Comparison of ENCODE assay signal across 9 cellular contexts in the genomic region with DNA sequence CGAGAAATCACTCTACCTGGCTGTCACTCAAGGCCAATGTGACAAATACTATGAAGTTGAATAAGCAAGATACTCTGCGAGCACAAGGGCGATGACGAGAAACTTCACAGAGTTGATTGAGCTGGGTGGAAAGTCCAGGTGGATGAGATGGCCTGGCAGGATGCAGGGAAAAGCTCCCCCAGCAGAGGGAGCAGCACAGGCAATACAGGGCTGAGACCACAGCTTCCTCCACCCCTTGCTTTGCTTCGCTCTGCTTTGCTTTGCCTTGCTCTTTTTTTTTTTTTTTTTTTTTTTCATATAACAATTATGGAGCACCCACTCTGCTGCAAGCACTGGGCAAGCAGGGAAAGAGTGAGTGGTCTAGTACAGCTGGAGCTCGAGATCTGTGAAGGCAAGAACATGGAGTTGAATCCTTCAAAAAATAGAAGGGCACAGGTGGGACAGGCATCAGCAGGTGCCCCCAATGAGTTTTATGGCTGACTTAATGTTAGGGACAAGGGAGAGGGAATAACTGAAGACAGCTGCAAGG.
DNase-seq lines count a peak whose midpoint lies in the region; ATAC-seq, FAIRE-seq and TF ChIP-seq lines count a peak whose summit lies in the region.
"Had no signal": no experiment of that assay in that cellular context is flagged by ENCODE, and none has a peak within 500 bp of the region (broad histone marks: within the 10 kb centered on the region; RNA-seq: fewer than 3 reads in every experiment).

No MANE protein-coding gene starts in this region.

- H3K4me3 ChIP-seq in MG63, result no peak overlapping the region
- H3K4me3 ChIP-seq in WI38 (ENCODE audit: low read depth, low read length), result no peak overlapping the region
- H3K4me3 ChIP-seq in bronchial epithelial cell (ENCODE audit: low read depth, low read length), result no peak overlapping the region
- peak overlapping the region in 1 of 3 experiments; percentile 34; a peak in 1 of 6 replicates for H3K4me3 ChIP-seq in HepG2 (replicated peaks in 1 of 3; ENCODE audit: insufficient read depth in 1 of 3, low read depth in 2 of 3, low read length in 3 of 3)

- intact Hi-C loops in HepG2 (cut with micrococcal nuclease; ENCODE audit: unreplicated experiment), result loop anchor here (1.0 to 10.0 kb wide), 4 partner anchors 84 to 494 kb away; no protein-coding TSS in a partner anchor

- no peaks in the 10 kb centered on the region for H3K9me3 ChIP-seq in MG63
- H3K9me3 ChIP-seq in HepG2 (ENCODE audit: low read length), result no peaks in the 10 kb centered on the region

- WGBS in HepG2 (ENCODE audit: low lambda C conversion rate), result 2% methylated on average over 6 of the region's 6 CpGs

- H2AFZ ChIP-seq in HepG2 (ENCODE audit: low read length), result no peak overlapping the region

- peak; percentile 56; the same call in 1 of the 2 replicates for TF ChIP-seq RAD21 in HepG2 (CRISPR knock-in tag; IDR thresholded peaks at IDR 0.05)

- H3K36me3 ChIP-seq in MG63 (no peaks in the 10 kb centered on the region), bronchial epithelial cell (ENCODE audit: control insufficient read depth, insufficient read depth, low read length) (no peaks in the 10 kb centered on the region), HepG2 (replicated peaks in 1 of 2; ENCODE audit: control insufficient read depth in 1 of 2, insufficient read depth in 2 of 2, low read length in 2 of 2) (no peaks in the 10 kb centered on the region)

- FAIRE-seq in bronchial epithelial cell (lab: Jason Lieb, UNC) (no peak), HepG2 (lab: Jason Lieb, UNC) (peak; percentile 77)
- FAIRE-seq: G401.6 had no signal

- no peak overlapping the region for H3K27ac ChIP-seq in HepG2 (ENCODE audit: extremely low read length, insufficient read depth, low read length)

- H4K20me1 ChIP-seq in HepG2 (ENCODE audit: insufficient read depth, low read length), result no peaks in the 10 kb centered on the region

- H3K79me2 ChIP-seq in HepG2 (ENCODE audit: insufficient read depth, low read length), result no peaks in the 10 kb centered on the region

- TF ChIP-seq EP300 in HepG2 (IDR thresholded peaks at IDR 0.05; ENCODE audit: low read depth in 2 of 2, low read length in 2 of 2) (no peak), HepG2 (CRISPR knock-in tag; IDR thresholded peaks at IDR 0.05; ENCODE audit: borderline replicate concordance) (no peak)

- CTCF ChIA-PET in HepG2 (lab: Yijun Ruan, JAX; ENCODE audit: low intra/inter-chr PET ratio, low total read pairs), result interaction anchor here (0.9 to 1.3 kb wide), 3 partner anchors 84 to 86 kb away, joined by 3 to 9 read pairs (median 7); no protein-coding TSS in a partner anchor

- H3K4me2 ChIP-seq in HepG2 (ENCODE audit: low read depth, low read length), result peak overlapping the region; percentile 57

- TF ChIP-seq CTCF in WI38 (IDR thresholded peaks at IDR 0.05; ENCODE audit: low read depth, low read length) (peak; percentile 81), bronchial epithelial cell (IDR thresholded peaks at IDR 0.05; ENCODE audit: insufficient read depth, low read length, severe bottlenecking) (peak; percentile 93), HepG2 (CRISPR knock-in tag; IDR thresholded peaks at IDR 0.05) (peak; percentile 89)

- H3K4me1 ChIP-seq in HepG2 (ENCODE audit: insufficient read depth, low read length), result peaks cover 48% of the 10 kb centered on the region

- DNase-seq in NCI-H187 treated with DMSO at 0.1 percent for 48 hours (lab: John Stamatoyannopoulos, UW) (peak; percentile 7), NCI-H187 (lab: John Stamatoyannopoulos, UW) (no peak), HCEC 1CT (peak; percentile 85), MG63 (peak; percentile 68), bronchial epithelial cell (ENCODE audit: low read depth) (peak; percentile 55), HepG2 (ENCODE audit: low spot score) (peak; percentile 74)
- peak; percentile 33 for DNase-seq in stimulated activated CD8-positive, alpha-beta memory T cell treated with anti-CD3 and anti-CD28 coated beads, Interleukin-15, amount 100 ng/mL, for 1 hour (ENCODE audit: low read depth)

- H3K27me3 ChIP-seq in MG63 (no peaks in the 10 kb centered on the region), bronchial epithelial cell (ENCODE audit: control insufficient read depth, insufficient read depth, low read length) (no peaks in the 10 kb centered on the region), HepG2 (ENCODE audit: control insufficient read depth in 1 of 2, insufficient read depth in 2 of 2, low read length in 2 of 2) (no peaks in the 10 kb centered on the region)

- TF ChIP-seq POLR2A in HepG2 (IDR thresholded peaks at IDR 0.05; ENCODE audit: insufficient read depth in 1 of 2, low read depth in 2 of 2, low read length in 2 of 2), result no peak

- no TSS peak for BruUV-seq in HepG2 (replicated peaks; lab: Mats Ljungman, UMichigan)

- POLR2A ChIA-PET in HepG2 (lab: Yijun Ruan, JAX), result interaction anchor here (0.6 to 1.3 kb wide), 5 partner anchors 80 to 153 kb away, joined by 3 to 6 read pairs (median 3); no protein-coding TSS in a partner anchor

- in situ Hi-C loops in HepG2 (cut with HindIII; ENCODE audit: extremely low pct_ligation_motif_present, low pct_unique_long_range_greater_than_20kb), result loop anchor here (5.0 kb wide), 1 partner anchor 86 kb away; no protein-coding TSS in a partner anchor

- H3K9ac ChIP-seq in HepG2 (ENCODE audit: insufficient read depth, low read depth, low read length), result no peak overlapping the region

- ATAC-seq in HepG2, result peak; percentile 99

TF ChIP-seq in HepG2, 621 proteins besides CTCF, POLR2A, EP300 and RAD21 (continues in another document):
- no peak for TF ChIP-seq SRSF1 (optimal IDR thresholded peaks at IDR 0.05; ENCODE audit: low read depth, low read length)
- no peak for TF ChIP-seq TFDP1 (CRISPR knock-in tag; IDR thresholded peaks at IDR 0.05; ENCODE audit: borderline replicate concordance)
- no peak for TF ChIP-seq ZNF703 (CRISPR knock-in tag; IDR thresholded peaks at IDR 0.05; ENCODE audit: borderline replicate concordance)
- TF ChIP-seq IKZF5 (CRISPR knock-in tag; IDR thresholded peaks at IDR 0.05), result peak; percentile 64; the same call in 1 of the 2 replicates
- no peak for TF ChIP-seq PAWR (CRISPR knock-in tag; IDR thresholded peaks at IDR 0.05; ENCODE audit: borderline replicate concordance)
- TF ChIP-seq ETV5 (CRISPR knock-in tag; IDR thresholded peaks at IDR 0.05; ENCODE audit: borderline replicate concordance), result peak; percentile 55; the same call in 1 of the 2 replicates
- TF ChIP-seq, protein P1, sequence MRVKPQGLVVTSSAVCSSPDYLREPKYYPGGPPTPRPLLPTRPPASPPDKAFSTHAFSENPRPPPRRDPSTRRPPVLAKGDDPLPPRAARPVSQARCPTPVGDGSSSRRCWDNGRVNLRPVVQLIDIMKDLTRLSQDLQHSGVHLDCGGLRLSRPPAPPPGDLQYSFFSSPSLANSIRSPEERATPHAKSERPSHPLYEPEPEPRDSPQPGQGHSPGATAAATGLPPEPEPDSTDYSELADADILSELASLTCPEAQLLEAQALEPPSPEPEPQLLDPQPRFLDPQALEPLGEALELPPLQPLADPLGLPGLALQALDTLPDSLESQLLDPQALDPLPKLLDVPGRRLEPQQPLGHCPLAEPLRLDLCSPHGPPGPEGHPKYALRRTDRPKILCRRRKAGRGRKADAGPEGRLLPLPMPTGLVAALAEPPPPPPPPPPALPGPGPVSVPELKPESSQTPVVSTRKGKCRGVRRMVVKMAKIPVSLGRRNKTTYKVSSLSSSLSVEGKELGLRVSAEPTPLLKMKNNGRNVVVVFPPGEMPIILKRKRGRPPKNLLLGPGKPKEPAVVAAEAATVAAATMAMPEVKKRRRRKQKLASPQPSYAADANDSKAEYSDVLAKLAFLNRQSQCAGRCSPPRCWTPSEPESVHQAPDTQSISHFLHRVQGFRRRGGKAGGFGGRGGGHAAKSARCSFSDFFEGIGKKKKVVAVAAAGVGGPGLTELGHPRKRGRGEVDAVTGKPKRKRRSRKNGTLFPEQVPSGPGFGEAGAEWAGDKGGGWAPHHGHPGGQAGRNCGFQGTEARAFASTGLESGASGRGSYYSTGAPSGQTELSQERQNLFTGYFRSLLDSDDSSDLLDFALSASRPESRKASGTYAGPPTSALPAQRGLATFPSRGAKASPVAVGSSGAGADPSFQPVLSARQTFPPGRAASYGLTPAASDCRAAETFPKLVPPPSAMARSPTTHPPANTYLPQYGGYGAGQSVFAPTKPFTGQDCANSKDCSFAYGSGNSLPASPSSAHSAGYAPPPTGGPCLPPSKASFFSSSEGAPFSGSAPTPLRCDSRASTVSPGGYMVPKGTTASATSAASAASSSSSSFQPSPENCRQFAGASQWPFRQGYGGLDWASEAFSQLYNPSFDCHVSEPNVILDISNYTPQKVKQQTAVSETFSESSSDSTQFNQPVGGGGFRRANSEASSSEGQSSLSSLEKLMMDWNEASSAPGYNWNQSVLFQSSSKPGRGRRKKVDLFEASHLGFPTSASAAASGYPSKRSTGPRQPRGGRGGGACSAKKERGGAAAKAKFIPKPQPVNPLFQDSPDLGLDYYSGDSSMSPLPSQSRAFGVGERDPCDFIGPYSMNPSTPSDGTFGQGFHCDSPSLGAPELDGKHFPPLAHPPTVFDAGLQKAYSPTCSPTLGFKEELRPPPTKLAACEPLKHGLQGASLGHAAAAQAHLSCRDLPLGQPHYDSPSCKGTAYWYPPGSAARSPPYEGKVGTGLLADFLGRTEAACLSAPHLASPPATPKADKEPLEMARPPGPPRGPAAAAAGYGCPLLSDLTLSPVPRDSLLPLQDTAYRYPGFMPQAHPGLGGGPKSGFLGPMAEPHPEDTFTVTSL (CRISPR knock-in tag; IDR thresholded peaks at IDR 0.05; ENCODE audit: borderline replicate concordance), result no peak

Comparison
In these comparisons a context has a peak if more than half of its experiments do, and no peak if none do; other contexts are left out.
1. DNase-seq: peak in NCI-H187 treated with DMSO at 0.1 percent for 48 hours (single experiment), HCEC 1CT (single experiment), MG63 (single experiment), bronchial epithelial cell (single experiment), HepG2 (single experiment) and stimulated activated CD8-positive, alpha-beta memory T cell treated with anti-CD3 and anti-CD28 coated beads, Interleukin-15, amount 100 ng/mL, for 1 hour (single experiment); none in NCI-H187 (0 of 2).
2. Peak in every context shown above with its lines, with median percentiles within 50 percentile points of each other: CTCF ChIP-seq.